ENCODE assay signal across 16 cellular contexts in the genomic region with DNA sequence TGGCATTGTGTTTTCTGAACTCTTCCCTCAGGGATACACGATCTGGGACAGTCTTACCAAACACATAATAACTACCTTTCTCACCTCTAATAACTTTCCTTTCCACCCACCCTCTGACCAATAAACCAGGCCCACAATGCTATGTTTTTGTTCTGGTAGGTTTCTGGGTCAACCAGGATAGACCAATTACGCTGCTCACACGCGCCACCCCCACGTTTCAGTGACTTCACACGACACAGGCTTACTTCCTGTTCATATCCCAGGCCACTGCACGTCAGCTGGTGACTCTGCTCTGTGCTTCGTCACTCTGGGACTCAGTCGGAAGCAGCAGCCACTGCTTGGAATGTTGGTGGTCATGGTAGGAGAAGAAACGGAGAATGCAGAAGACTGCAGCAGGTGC. TPM values are rescaled to one million over a fixed set of nuclear protein-coding genes. Genes with fewer than 3 reads are reported as not detected.
DNase-seq lines count a peak whose midpoint lies in the region; ATAC-seq and TF ChIP-seq lines count a peak whose summit lies in the region.
"Had no signal": no experiment of that assay in that cellular context is flagged by ENCODE, and none has a peak within 500 bp of the region (broad histone marks: within the 10 kb centered on the region; RNA-seq: fewer than 3 reads in every experiment).

No MANE protein-coding gene starts in this region.

- no peak for TF ChIP-seq CTCF in sigmoid colon (IDR thresholded peaks at IDR 0.05)

- H3K36me3 ChIP-seq in sigmoid colon (no peaks in the 10 kb centered on the region), H7 (replicated peaks; ENCODE audit: control insufficient read depth, insufficient read depth, low read length) (no peaks in the 10 kb centered on the region)
- H3K36me3 ChIP-seq: heart right ventricle had no signal

- CTCF ChIA-PET in activated CD8-positive, alpha-beta memory T cell treated with anti-CD3 and anti-CD28 coated beads, Interleukin-2, amount 10 ng/mL, durations not matched to agents 7 days and 5 days (lab: Charles Lee): interaction anchor here (0.6 to 1.3 kb wide), 4 partner anchors 9 to 45 kb away, joined by 3 to 5 read pairs (median 4); a partner anchor contains a TSS

- H3K36me3 Mint-ChIP-seq in activated CD8-positive, alpha-beta memory T cell treated with anti-CD3 and anti-CD28 coated beads, Interleukin-2, amount 10 ng/mL, durations not matched to agents 7 days and 5 days: no peaks in the 10 kb centered on the region
- H3K36me3 Mint-ChIP-seq in stimulated activated naive B cell treated with anti-CD40 and anti-IgM and Interleukin-4, amounts not matched to agents 10 μg/mL and 1 μg/mL and 100 μg/mL, for 72 hours: no peaks in the 10 kb centered on the region

- H3K9me3 ChIP-seq in sigmoid colon: no peaks in the 10 kb centered on the region
- H3K9me3 ChIP-seq: A549, Caco-2, heart right ventricle had no signal

- H3K27me3 ChIP-seq in sigmoid colon (peaks cover 0 to 32% (median 0%) of the 10 kb centered on the region in 3 donors), H7 (ENCODE audit: control insufficient read depth, insufficient read depth, low read length) (no peaks in the 10 kb centered on the region)

- no peaks in the 10 kb centered on the region for H3K4me1 ChIP-seq in sigmoid colon
- H3K4me1 ChIP-seq: A549, Caco-2, heart right ventricle had no signal

- no peak for TF ChIP-seq EP300 in sigmoid colon (IDR thresholded peaks at IDR 0.05)

- ATAC-seq in activated CD8-positive, alpha-beta memory T cell treated with anti-CD3 and anti-CD28 coated beads, Interleukin-2, amount 10 ng/mL, durations not matched to agents 7 days and 5 days: peak; percentile 49
- no peak for ATAC-seq in stimulated activated naive B cell treated with anti-CD40 and anti-IgM and Interleukin-4, amounts not matched to agents 10 μg/mL and 1 μg/mL and 100 μg/mL, for 72 hours (replicated peaks)
- ATAC-seq: A549 had no signal

- H3K4me1 Mint-ChIP-seq in activated CD8-positive, alpha-beta memory T cell treated with anti-CD3 and anti-CD28 coated beads, Interleukin-2, amount 10 ng/mL, durations not matched to agents 7 days and 5 days: peaks cover 5% of the 10 kb centered on the region
- H3K4me1 Mint-ChIP-seq in stimulated activated naive B cell treated with anti-CD40 and anti-IgM and Interleukin-4, amounts not matched to agents 10 μg/mL and 1 μg/mL and 100 μg/mL, for 72 hours: no peaks in the 10 kb centered on the region

- 52 to 57% methylated on average over 10 of the region's 10 CpGs for WGBS in sigmoid colon, 2 donors

- in situ Hi-C loops in KBM-7 (cut with MboI; ENCODE audit: low pct_unique_long_range_greater_than_20kb, low sequenced_read_pairs): no loop called here

- intact Hi-C loops in sigmoid colon (cut with DNase I): no loop called here

- no peak for DNase-seq in activated CD8-positive, alpha-beta memory T cell treated with anti-CD3 and anti-CD28 coated beads, Interleukin-2, amount 10 ng/mL, durations not matched to agents 7 days and 5 days
- no peak for DNase-seq in activated CD8-positive, alpha-beta memory T cell treated with anti-CD3 and anti-CD28 coated beads for 24 hours
- DNase-seq in KBM-7 (peak; percentile 50), sigmoid colon (peak; percentile 30), H7 (no peak), NCI-H446 treated with DMSO at 0.1 percent for 48 hours (lab: John Stamatoyannopoulos, UW) (no peak)
- peak; percentile 45 for DNase-seq in central memory CD4-positive, alpha-beta T cell
- DNase-seq in stimulated activated naive B cell treated with anti-CD40 and anti-IgM and Interleukin-4, amounts not matched to agents 10 μg/mL and 1 μg/mL and 100 μg/mL, for 72 hours: no peak
- DNase-seq: activated CD8-positive, alpha-beta memory T cell treated with anti-CD3 and anti-CD28 coated beads, Interleukin-2, amount 50 U/mL, for 4 hours; Caco-2; erythroblast; heart right ventricle; NCI-H1092 treated with DMSO at 0.1 percent for 48 hours; NCI-H2171 treated with DMSO at 0.1 percent for 48 hours had no signal

- no peak overlapping the region for H3K4me3 Mint-ChIP-seq in activated CD8-positive, alpha-beta memory T cell treated with anti-CD3 and anti-CD28 coated beads, Interleukin-2, amount 10 ng/mL, durations not matched to agents 7 days and 5 days
- no peak overlapping the region for H3K4me3 Mint-ChIP-seq in stimulated activated naive B cell treated with anti-CD40 and anti-IgM and Interleukin-4, amounts not matched to agents 10 μg/mL and 1 μg/mL and 100 μg/mL, for 72 hours

- no peak for TF ChIP-seq POLR2A in sigmoid colon (IDR thresholded peaks at IDR 0.05)

- H3K9me3 Mint-ChIP-seq in activated CD8-positive, alpha-beta memory T cell treated with anti-CD3 and anti-CD28 coated beads, Interleukin-2, amount 10 ng/mL, durations not matched to agents 7 days and 5 days (ENCODE audit: low read depth): no peaks in the 10 kb centered on the region
- H3K9me3 Mint-ChIP-seq in stimulated activated naive B cell treated with anti-CD40 and anti-IgM and Interleukin-4, amounts not matched to agents 10 μg/mL and 1 μg/mL and 100 μg/mL, for 72 hours: no peaks in the 10 kb centered on the region

- H3K27ac Mint-ChIP-seq in activated CD8-positive, alpha-beta memory T cell treated with anti-CD3 and anti-CD28 coated beads, Interleukin-2, amount 10 ng/mL, durations not matched to agents 7 days and 5 days: no peak overlapping the region
- no peak overlapping the region for H3K27ac Mint-ChIP-seq in stimulated activated naive B cell treated with anti-CD40 and anti-IgM and Interleukin-4, amounts not matched to agents 10 μg/mL and 1 μg/mL and 100 μg/mL, for 72 hours

- H3K27me3 Mint-ChIP-seq in activated CD8-positive, alpha-beta memory T cell treated with anti-CD3 and anti-CD28 coated beads, Interleukin-2, amount 10 ng/mL, durations not matched to agents 7 days and 5 days: peaks cover 19% of the 10 kb centered on the region
- H3K27me3 Mint-ChIP-seq in stimulated activated naive B cell treated with anti-CD40 and anti-IgM and Interleukin-4, amounts not matched to agents 10 μg/mL and 1 μg/mL and 100 μg/mL, for 72 hours: peaks cover 36 to 39% of the 10 kb centered on the region in 2 donors

- H3K4me3 ChIP-seq in sigmoid colon: no peak overlapping the region
- no peak overlapping the region for H3K4me3 ChIP-seq in H7 (ENCODE audit: insufficient read depth, low read depth, low read length)
- H3K4me3 ChIP-seq: A549, heart right ventricle had no signal

- H3K27ac ChIP-seq in sigmoid colon: no peak overlapping the region
- H3K27ac ChIP-seq: A549, heart right ventricle had no signal

RNA-seq across cellular contexts. Expression of a gene that starts 2.5 kb away (rescaled TPM):
- total RNA-seq in activated CD8-positive, alpha-beta memory T cell treated with anti-CD3 and anti-CD28 coated beads, Interleukin-2, amount 10 ng/mL, durations not matched to agents 7 days and 5 days: not detected
- not detected for total RNA-seq in sigmoid colon
- polyA plus RNA-seq in sigmoid colon: not detected
- total RNA-seq in H7 (2014; rRNA removed; shearing (Covaris generic)): not detected in 2 replicates
- total RNA-seq: Caco-2, heart right ventricle, ureter had no signal
- polyA plus RNA-seq: A549, heart right ventricle had no signal

RNA-seq across cellular contexts. Expression of a gene that starts 10.1 kb away (rescaled TPM):
- total RNA-seq in activated CD8-positive, alpha-beta memory T cell treated with anti-CD3 and anti-CD28 coated beads, Interleukin-2, amount 10 ng/mL, durations not matched to agents 7 days and 5 days: not detected
- total RNA-seq in sigmoid colon: not detected
- polyA plus RNA-seq in sigmoid colon: under 1 TPM in 2 of 3 donors, not detected in 1; 0.28 to 0.92 TPM
- not detected in 2 replicates for total RNA-seq in H7 (2014; rRNA removed; shearing (Covaris generic))
- total RNA-seq: Caco-2, heart right ventricle, ureter had no signal
- polyA plus RNA-seq: A549, heart right ventricle had no signal

RNA-seq across cellular contexts. Expression of a gene that starts 11.2 kb away (rescaled TPM):
- not detected for total RNA-seq in activated CD8-positive, alpha-beta memory T cell treated with anti-CD3 and anti-CD28 coated beads, Interleukin-2, amount 10 ng/mL, durations not matched to agents 7 days and 5 days
- total RNA-seq in sigmoid colon: not detected
- not detected for polyA plus RNA-seq in sigmoid colon
- not detected in 2 replicates for total RNA-seq in H7 (2014; rRNA removed; shearing (Covaris generic))
- total RNA-seq: Caco-2, heart right ventricle, ureter had no signal
- polyA plus RNA-seq: A549, heart right ventricle had no signal

RNA-seq across cellular contexts. Expression of a gene that starts 21.4 kb away (rescaled TPM):
- not detected for total RNA-seq in activated CD8-positive, alpha-beta memory T cell treated with anti-CD3 and anti-CD28 coated beads, Interleukin-2, amount 10 ng/mL, durations not matched to agents 7 days and 5 days
- not detected for total RNA-seq in sigmoid colon
- polyA plus RNA-seq in sigmoid colon: under 1 TPM in 1 of 3 donors, not detected in 2; 0.29 TPM
- not detected in 2 replicates for total RNA-seq in H7 (2014; rRNA removed; shearing (Covaris generic))
- total RNA-seq: Caco-2, heart right ventricle, ureter had no signal
- polyA plus RNA-seq: A549 had no signal

RNA-seq across cellular contexts. Expression of a gene that starts 34.4 kb away (rescaled TPM):
- not detected for total RNA-seq in activated CD8-positive, alpha-beta memory T cell treated with anti-CD3 and anti-CD28 coated beads, Interleukin-2, amount 10 ng/mL, durations not matched to agents 7 days and 5 days
- total RNA-seq in sigmoid colon: not detected
- polyA plus RNA-seq in sigmoid colon: not detected
- total RNA-seq in H7 (2014; rRNA removed; shearing (Covaris generic)): not detected in 2 replicates
- total RNA-seq: Caco-2, heart right ventricle, ureter had no signal
- polyA plus RNA-seq: A549, heart right ventricle had no signal

Comparison
In these comparisons a context has a peak if more than half of its experiments do, and no peak if none do; other contexts are left out.
1. DNase-seq: peak in KBM-7 (single experiment), central memory CD4-positive, alpha-beta T cell (single experiment) and sigmoid colon (single experiment); none in activated CD8-positive, alpha-beta memory T cell treated with anti-CD3 and anti-CD28 coated beads, Interleukin-2, amount 10 ng/mL, durations not matched to agents 7 days and 5 days (single experiment), activated CD8-positive, alpha-beta memory T cell treated with anti-CD3 and anti-CD28 coated beads for 24 hours (single experiment), stimulated activated naive B cell treated with anti-CD40 and anti-IgM and Interleukin-4, amounts not matched to agents 10 μg/mL and 1 μg/mL and 100 μg/mL, for 72 hours (single experiment), H7 (single experiment) and NCI-H446 treated with DMSO at 0.1 percent for 48 hours (single experiment).